Comparison of ENCODE assay signal across 20 cellular contexts in the genomic region with DNA sequence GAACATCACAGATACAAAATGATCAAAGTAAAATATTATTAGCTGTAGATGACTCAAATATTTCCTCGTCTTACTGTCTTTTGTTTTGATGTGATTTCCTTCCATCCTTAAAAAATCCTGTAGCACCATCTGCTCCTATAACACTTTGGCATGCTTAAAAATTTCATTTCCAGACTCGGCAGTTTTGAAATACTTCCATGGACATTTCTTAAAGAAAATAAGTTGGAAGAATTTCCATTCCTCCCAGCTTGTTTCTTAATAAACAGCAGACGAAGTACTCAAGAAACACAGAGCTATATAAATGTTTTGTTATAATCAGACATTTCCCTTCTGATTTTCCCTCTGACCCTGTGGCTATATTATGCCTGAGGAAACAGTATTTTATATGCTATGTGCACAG. TPM values are rescaled to one million over a fixed set of nuclear protein-coding genes. Genes with fewer than 3 reads are reported as not detected.
"Had no signal": no experiment of that assay in that cellular context is flagged by ENCODE, and none has a peak within 500 bp of the region (broad histone marks: within the 10 kb centered on the region; RNA-seq: fewer than 3 reads in every experiment).

No MANE protein-coding gene starts in this region.

- H3K9me3 ChIP-seq: gastrocnemius medialis, heart right ventricle, mucosa of descending colon, ovary, right atrium auricular region, stomach, thoracic aorta, transverse colon had no signal

- H3K9me3 Mint-ChIP-seq: neural crest cell had no signal

- H3K4me3 Mint-ChIP-seq: naive thymus-derived CD8-positive, alpha-beta T cell; neural crest cell had no signal

- H3K4me3 ChIP-seq: gastrocnemius medialis, heart right ventricle, mucosa of descending colon, ovary, right atrium auricular region, stomach, thoracic aorta, transverse colon had no signal

- DNase-seq: effector memory CD4-positive, alpha-beta T cell; gastrocnemius medialis; heart right ventricle; hypothalamus; kidney glomerular epithelial cell; mammary epithelial cell; mucosa of descending colon; naive thymus-derived CD8-positive, alpha-beta T cell; ovary; small intestine; stimulated activated CD4-positive, alpha-beta T cell treated with anti-CD3 and anti-CD28 coated beads, Interleukin-12 subunit alpha, Interleukin-12 subunit beta, amount 100 ng/mL, for 4 hours; stimulated activated naive CD4-positive, alpha-beta T cell; stomach; substantia nigra; transverse colon had no signal

- H3K36me3 Mint-ChIP-seq: naive thymus-derived CD8-positive, alpha-beta T cell had no signal

- ATAC-seq: esophagus mucosa; gastrocnemius medialis; heart right ventricle; mucosa of descending colon; naive thymus-derived CD8-positive, alpha-beta T cell had no signal

- H3K27me3 ChIP-seq: heart right ventricle, ovary, right atrium auricular region, stomach, transverse colon had no signal

- H3K36me3 ChIP-seq: gastrocnemius medialis, heart right ventricle, ovary, right atrium auricular region, stomach, thoracic aorta, transverse colon had no signal

- H3K27ac ChIP-seq: gastrocnemius medialis, heart right ventricle, ovary, right atrium auricular region, stomach, thoracic aorta, transverse colon had no signal

- H3K4me1 Mint-ChIP-seq: naive thymus-derived CD8-positive, alpha-beta T cell; neural crest cell had no signal

- H3K27ac Mint-ChIP-seq: naive thymus-derived CD8-positive, alpha-beta T cell had no signal

- H3K4me1 ChIP-seq: gastrocnemius medialis, heart right ventricle, right atrium auricular region, transverse colon had no signal

RNA-seq across cellular contexts. Expression of a gene that starts 41.2 kb away (rescaled TPM):
- total RNA-seq: naive thymus-derived CD8-positive, alpha-beta T cell had no signal
- polyA plus RNA-seq: naive thymus-derived CD8-positive, alpha-beta T cell had no signal

RNA-seq across cellular contexts. Expression of a gene that starts 47.9 kb away (rescaled TPM):
- total RNA-seq: mammary epithelial cell; naive thymus-derived CD8-positive, alpha-beta T cell; neural crest cell; ureter had no signal
- polyA plus RNA-seq: mammary epithelial cell; naive thymus-derived CD8-positive, alpha-beta T cell had no signal
